In the genomic region with DNA sequence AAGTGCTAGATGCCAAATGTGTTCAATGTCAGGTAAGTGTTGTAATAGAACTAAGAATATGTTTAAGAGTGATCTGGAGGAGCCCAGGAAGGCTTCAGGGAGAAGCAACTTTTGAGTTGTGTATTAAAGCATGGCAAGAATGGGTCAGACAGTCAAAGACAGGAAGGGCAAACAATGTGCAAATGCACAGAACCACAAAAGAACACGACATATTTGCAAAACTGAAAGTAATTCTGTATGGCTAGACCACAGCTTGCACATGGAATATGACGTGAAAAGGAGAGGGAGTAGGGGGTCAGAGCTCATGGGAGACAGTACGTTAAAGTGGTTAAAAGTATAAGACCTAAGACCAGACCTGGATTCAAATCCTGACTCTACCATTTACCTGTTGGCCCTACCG, we compare ENCODE assay signal across 21 cellular contexts. TPM values are rescaled to one million over a fixed set of nuclear protein-coding genes. Genes with fewer than 3 reads are reported as not detected.
DNase-seq lines count a peak whose midpoint lies in the region; ATAC-seq, FAIRE-seq and TF ChIP-seq lines count a peak whose summit lies in the region.
"Had no signal": no experiment of that assay in that cellular context is flagged by ENCODE, and none has a peak within 500 bp of the region (broad histone marks: within the 10 kb centered on the region; RNA-seq: fewer than 3 reads in every experiment).

No MANE protein-coding gene starts in this region.

- peaks cover 0 to 6% (median 0%) of the 10 kb centered on the region in 4 donors for H3K4me1 ChIP-seq in esophagus muscularis mucosa
- H3K4me1 ChIP-seq: BE2C, gastroesophageal sphincter, neural progenitor cell had no signal

- H3K9me3 ChIP-seq in esophagus muscularis mucosa: no peaks in the 10 kb centered on the region
- H3K9me3 ChIP-seq: BE2C, gastroesophageal sphincter had no signal

- no peaks in the 10 kb centered on the region for H3K27me3 Mint-ChIP-seq in activated T-helper 17 cell treated with anti-CD3 and anti-CD28 coated beads, Interleukin-2, amount 50 U/mL, for 72 hours
- H3K27me3 Mint-ChIP-seq in natural killer cell (ENCODE audit: low read depth in 2 of 2) (no peaks in the 10 kb centered on the region), nephron progenitor cell (ENCODE audit: low read depth, poor library complexity) (no peaks in the 10 kb centered on the region)
- H3K27me3 Mint-ChIP-seq: IgD-negative memory B cell had no signal

- ATAC-seq in activated CD4-positive, CD25-positive, alpha-beta regulatory T cell treated with anti-CD3 and anti-CD28 coated beads, Interleukin-2, amount 50 U/mL, for 24 hours: peak; percentile 38 to 44
- peak; percentile 78 for ATAC-seq in activated T-helper 17 cell treated with anti-CD3 and anti-CD28 coated beads, Interleukin-2, amount 50 U/mL, for 72 hours (replicated peaks)
- ATAC-seq in natural killer cell: peak; percentile 65 to 77 (median 75)
- ATAC-seq: gastroesophageal sphincter, HCT116 had no signal

- no peaks in the 10 kb centered on the region for H3K27me3 ChIP-seq in esophagus muscularis mucosa
- H3K27me3 ChIP-seq: BE2C, gastroesophageal sphincter, neural progenitor cell had no signal

- WGBS in esophagus muscularis mucosa: 82% methylated on average over 4 of the region's 4 CpGs

- TF ChIP-seq POLR2A in GM12892 (IDR thresholded peaks at IDR 0.05; ENCODE audit: low read depth, low read length): no peak
- TF ChIP-seq POLR2A in esophagus muscularis mucosa (IDR thresholded peaks at IDR 0.05; ENCODE audit: low read depth): no peak

- H3K4me1 Mint-ChIP-seq in activated T-helper 17 cell treated with anti-CD3 and anti-CD28 coated beads, Interleukin-2, amount 50 U/mL, for 72 hours: peaks cover 12% of the 10 kb centered on the region
- H3K4me1 Mint-ChIP-seq in natural killer cell (peaks cover 8 to 16% of the 10 kb centered on the region in 2 donors), nephron progenitor cell (no peaks in the 10 kb centered on the region)
- H3K4me1 Mint-ChIP-seq: neural progenitor cell had no signal

- H3K27ac ChIP-seq in esophagus muscularis mucosa (replicated peaks in 1 of 4): no peak overlapping the region
- H3K27ac ChIP-seq: 22Rv1, gastroesophageal sphincter, neural progenitor cell had no signal

- H3K36me3 Mint-ChIP-seq in activated T-helper 17 cell treated with anti-CD3 and anti-CD28 coated beads, Interleukin-2, amount 50 U/mL, for 72 hours (ENCODE audit: low read depth): peaks cover 100% of the 10 kb centered on the region
- H3K36me3 Mint-ChIP-seq in natural killer cell (peaks cover 15% of the 10 kb centered on the region), nephron progenitor cell (ENCODE audit: low read depth) (peaks cover 48% of the 10 kb centered on the region)

- H3K9me3 Mint-ChIP-seq in activated T-helper 17 cell treated with anti-CD3 and anti-CD28 coated beads, Interleukin-2, amount 50 U/mL, for 72 hours: no peaks in the 10 kb centered on the region
- H3K9me3 Mint-ChIP-seq in natural killer cell: no peaks in the 10 kb centered on the region
- H3K9me3 Mint-ChIP-seq in nephron progenitor cell: no peaks in the 10 kb centered on the region
- H3K9me3 Mint-ChIP-seq: neural progenitor cell had no signal

- no peak for DNase-seq in activated CD4-positive, CD25-positive, alpha-beta regulatory T cell (lab: John Stamatoyannopoulos, UW)
- no peak for DNase-seq in GM12892 (ENCODE audit: insufficient read length)
- DNase-seq in natural killer cell: no peak
- DNase-seq in Ammon's horn (ENCODE audit: low spot score): no peak
- no peak for DNase-seq in esophagus muscularis mucosa (ENCODE audit: extremely low spot score)
- DNase-seq in nephron progenitor cell: no peak
- DNase-seq: activated CD4-positive, CD25-positive, alpha-beta regulatory T cell treated with anti-CD3 and anti-CD28 coated beads, Interleukin-2, amount 50 U/mL, for 72 hours; BE2C; caudate nucleus; NCI-H187 treated with DMSO at 0.1 percent for 48 hours; stimulated activated CD4-positive, alpha-beta T cell treated with anti-CD3 and anti-CD28 coated beads, Interleukin-4, amount 100 ng/mL, for 1 hour; T1000 had no signal

- FAIRE-seq in GM12892 (lab: Jason Lieb, UNC): peak; percentile 14
- FAIRE-seq: RCC 7860 had no signal

- no peak for TF ChIP-seq CTCF in natural killer cell (IDR thresholded peaks at IDR 0.05)
- TF ChIP-seq CTCF in esophagus muscularis mucosa (IDR thresholded peaks at IDR 0.05): no peak
- TF ChIP-seq CTCF in nephron progenitor cell (IDR thresholded peaks at IDR 0.05): no peak

- peak overlapping the region; percentile 27 for H3K4me3 Mint-ChIP-seq in activated T-helper 17 cell treated with anti-CD3 and anti-CD28 coated beads, Interleukin-2, amount 50 U/mL, for 72 hours
- H3K4me3 Mint-ChIP-seq in natural killer cell (peak overlapping the region; percentile 2), nephron progenitor cell (no peak overlapping the region)
- H3K4me3 Mint-ChIP-seq: neural progenitor cell had no signal

- peak overlapping the region; percentile 62 for H3K27ac Mint-ChIP-seq in activated T-helper 17 cell treated with anti-CD3 and anti-CD28 coated beads, Interleukin-2, amount 50 U/mL, for 72 hours
- H3K27ac Mint-ChIP-seq in natural killer cell: peak overlapping the region; percentile 74 to 78
- no peak overlapping the region for H3K27ac Mint-ChIP-seq in nephron progenitor cell
- H3K27ac Mint-ChIP-seq: neural progenitor cell had no signal

- TF ChIP-seq EP300 in esophagus muscularis mucosa (IDR thresholded peaks at IDR 0.05): no peak

- no peak overlapping the region for H3K4me3 ChIP-seq in esophagus muscularis mucosa
- H3K4me3 ChIP-seq: gastroesophageal sphincter, neural progenitor cell, smooth muscle cell had no signal

- H3K36me3 ChIP-seq in esophagus muscularis mucosa: peaks cover 22 to 90% (median 70%) of the 10 kb centered on the region in 4 donors
- H3K36me3 ChIP-seq: neural progenitor cell had no signal

- intact Hi-C loops in natural killer cell (cut with micrococcal nuclease): no loop called here
- intact Hi-C loops in esophagus muscularis mucosa (cut with DNase I): loop anchor here (5.0 to 10.0 kb wide), 3 partner anchors 53 to 300 kb away; no protein-coding TSS in a partner anchor

RNA-seq across cellular contexts. Expression of a gene that starts 7.1 kb away (rescaled TPM):
- polyA plus RNA-seq in GM12892 (2012; ENCODE audit: missing spikeins): 1.3 TPM
- total RNA-seq in activated T-helper 17 cell treated with anti-CD3 and anti-CD28 coated beads, Interleukin-2, amount 50 U/mL, for 72 hours: under 1 TPM; 0.66 to 0.78 TPM
- 1 to 10 TPM; 2.7 to 7.1 (median 3.7) TPM for total RNA-seq in natural killer cell
- total RNA-seq in esophagus muscularis mucosa: 100 to 1,000 TPM in 3 of 4 donors, 10 to 100 TPM in 1; 92.6 to 136 (median 134) TPM

RNA-seq across cellular contexts. Expression of a gene that starts 21.4 kb away (rescaled TPM):
- polyA plus RNA-seq in GM12892 (2012; ENCODE audit: missing spikeins): 130 TPM
- total RNA-seq in activated T-helper 17 cell treated with anti-CD3 and anti-CD28 coated beads, Interleukin-2, amount 50 U/mL, for 72 hours: 100 to 1,000 TPM; 106 to 198 TPM
- total RNA-seq in natural killer cell: 10 to 100 TPM; 54.7 to 76.0 (median 59.6) TPM
- 10 to 100 TPM; 15.8 to 29.8 (median 27.4) TPM for total RNA-seq in esophagus muscularis mucosa

Comparison
In these comparisons a context has a peak if more than half of its experiments do, and no peak if none do; other contexts are left out.
1. RNA of a gene that starts 7.1 kb away (total RNA-seq): 92.6 to 136 TPM in esophagus muscularis mucosa; 2.7 to 7.1 TPM in natural killer cell and 0.66 to 0.78 TPM in activated T-helper 17 cell treated with anti-CD3 and anti-CD28 coated beads, Interleukin-2, amount 50 U/mL, for 72 hours; every median in the first group is over 10 times any median in the second.
2. Peak in every context shown above with its lines, with median percentiles within 50 percentile points of each other: ATAC-seq.